In the genomic region with DNA sequence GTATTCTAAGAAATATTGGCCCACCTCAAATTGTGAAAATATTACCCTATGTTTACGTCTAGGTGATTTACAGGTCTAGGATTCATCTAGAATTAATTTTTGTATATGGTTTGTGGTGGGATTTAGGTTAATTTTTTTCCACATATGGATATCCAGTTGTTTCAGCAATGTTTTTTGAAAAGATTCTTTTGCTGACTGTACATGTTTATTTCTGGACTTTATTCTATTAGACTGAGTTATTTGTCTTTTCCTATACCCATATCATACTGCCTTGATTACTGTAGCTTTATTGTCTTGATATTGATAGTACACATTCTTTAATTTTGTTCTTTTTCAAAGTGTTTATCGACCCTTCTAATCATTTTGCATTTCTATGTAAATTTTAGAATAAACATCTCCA, we compare ENCODE assay signal across 41 cellular contexts.
"Had no signal": no experiment of that assay in that cellular context is flagged by ENCODE, and none has a peak within 500 bp of the region (broad histone marks: within the 10 kb centered on the region; RNA-seq: fewer than 3 reads in every experiment).

No MANE protein-coding gene starts in this region.

- H3K4me1 ChIP-seq: adrenal gland, ascending aorta, body of pancreas, breast epithelium had no signal

- FAIRE-seq: astrocyte, bronchial epithelial cell had no signal

- H3K27ac Mint-ChIP-seq: activated naive CD4-positive, alpha-beta T cell treated with anti-CD3 and anti-CD28 coated beads for 36 hours; activated naive CD4-positive, alpha-beta T cell treated with anti-CD3 and anti-CD28 coated beads, Interleukin-2, amount 10 ng/mL, durations not matched to agents 7 days and 5 days; activated naive CD4-positive, alpha-beta T cell treated with anti-CD3 and anti-CD28 coated beads, Interleukin-2, amount 50 U/mL, for 24 hours; activated naive CD4-positive, alpha-beta T cell treated with anti-CD3 and anti-CD28 coated beads, Interleukin-2, amount 50 U/mL, for 72 hours; activated naive CD8-positive, alpha-beta T cell; activated naive CD8-positive, alpha-beta T cell treated with anti-CD3 and anti-CD28 coated beads for 36 hours; activated naive CD8-positive, alpha-beta T cell treated with anti-CD3 and anti-CD28 coated beads, Interleukin-2, amount 10 ng/mL, durations not matched to agents 7 days and 5 days; activated naive CD8-positive, alpha-beta T cell treated with anti-CD3 and anti-CD28 coated beads, Interleukin-2, amount 50 U/mL, for 24 hours; activated T-cell treated with anti-CD3 and anti-CD28 coated beads, Interleukin-2, amount 50 U/mL, for 24 hours; activated T-cell treated with anti-CD3 and anti-CD28 coated beads, Interleukin-2, amount 50 U/mL, for 72 hours; activated T-helper 1 cell treated with anti-CD3 and anti-CD28 coated beads, Interleukin-12 subunit alpha, Interleukin-12 subunit beta, Interleukin-2, Interleukin-4 antibody, amounts not matched to agents 30 ng/mL and 10 ng/mL and 1 ng/mL, durations not matched to agents 14 hours and 24 hours and 36 hours; activated T-helper 17 cell treated with anti-CD3 and anti-CD28 coated beads, Interleukin-2, amount 50 U/mL, for 72 hours; activated T-helper 2 cell treated with anti-CD3 and anti-CD28 coated beads, Interferon-gamma antibody, Interleukin-2, Interleukin-4, amounts not matched to agents 10 μg/mL and 5 μg/mL and 100 μg/mL, durations not matched to agents 14 hours and 24 hours and 36 hours; brain had no signal

- H3K4me1 Mint-ChIP-seq: activated naive CD4-positive, alpha-beta T cell treated with anti-CD3 and anti-CD28 coated beads, Interleukin-2, amount 10 ng/mL, durations not matched to agents 7 days and 5 days; activated naive CD4-positive, alpha-beta T cell treated with anti-CD3 and anti-CD28 coated beads, Interleukin-2, amount 50 U/mL, for 24 hours; activated naive CD8-positive, alpha-beta T cell treated with anti-CD3 and anti-CD28 coated beads for 36 hours; activated naive CD8-positive, alpha-beta T cell treated with anti-CD3 and anti-CD28 coated beads, Interleukin-2, amount 10 ng/mL, durations not matched to agents 7 days and 5 days; activated naive CD8-positive, alpha-beta T cell treated with anti-CD3 and anti-CD28 coated beads, Interleukin-2, amount 50 U/mL, for 24 hours; activated T-helper 17 cell treated with anti-CD3 and anti-CD28 coated beads, Interleukin-2, amount 50 U/mL, for 72 hours; central memory CD8-positive, alpha-beta T cell had no signal

- DNase-seq: activated effector memory CD4-positive, alpha-beta T cell treated with anti-CD3 and anti-CD28 coated beads, Interleukin-2, amount 50 U/mL, for 16 hours; activated effector memory CD4-positive, alpha-beta T cell treated with Interleukin-2 at 50 U/mL for 16 hours; activated gamma-delta T cell; activated gamma-delta T cell treated with Interleukin-2 at 50 U/mL for 16 hours; activated naive CD4-positive, alpha-beta T cell; activated naive CD4-positive, alpha-beta T cell treated with anti-CD3 and anti-CD28 coated beads for 36 hours; activated naive CD4-positive, alpha-beta T cell treated with anti-CD3 and anti-CD28 coated beads, Interleukin-2, amount 10 ng/mL, durations not matched to agents 7 days and 5 days; activated naive CD4-positive, alpha-beta T cell treated with anti-CD3 and anti-CD28 coated beads, Interleukin-2, amount 50 U/mL, for 16 hours; activated naive CD4-positive, alpha-beta T cell treated with Interleukin-2 at 50 U/mL for 16 hours; activated naive CD8-positive, alpha-beta T cell treated with anti-CD3 and anti-CD28 coated beads for 36 hours; activated naive CD8-positive, alpha-beta T cell treated with anti-CD3 and anti-CD28 coated beads, Interleukin-2, amount 10 ng/mL, durations not matched to agents 7 days and 5 days; activated naive CD8-positive, alpha-beta T cell treated with anti-CD3 and anti-CD28 coated beads, Interleukin-2, amount 50 U/mL, for 24 hours; activated T-cell treated with anti-CD3 and anti-CD28 coated beads for 4 hours; activated T-cell treated with anti-CD3 and anti-CD28 coated beads, Interleukin-2, amount 50 U/mL, for 1 hour; activated T-cell treated with anti-CD3 and anti-CD28 coated beads, Interleukin-2, amount 50 U/mL, for 24 hours; activated T-cell treated with anti-CD3 and anti-CD28 coated beads, Interleukin-2, amount 50 U/mL, for 4 hours; activated T-cell treated with anti-CD3 and anti-CD28 coated beads, Interleukin-2, amount 50 U/mL, for 48 hours; activated T-cell treated with anti-CD3 and anti-CD28 coated beads, Interleukin-2, amount 50 U/mL, for 72 hours; adrenal gland; amniotic stem cell; amygdala; anterior cingulate cortex; aorta; body of pancreas; brain microvascular endothelial cell; caudate nucleus; central memory CD4-positive, alpha-beta T cell; cerebellar nuclear complex had no signal

- H3K36me3 Mint-ChIP-seq: activated naive CD4-positive, alpha-beta T cell treated with anti-CD3 and anti-CD28 coated beads, Interleukin-2, amount 10 ng/mL, durations not matched to agents 7 days and 5 days; activated naive CD4-positive, alpha-beta T cell treated with anti-CD3 and anti-CD28 coated beads, Interleukin-2, amount 50 U/mL, for 24 hours; activated naive CD4-positive, alpha-beta T cell treated with anti-CD3 and anti-CD28 coated beads, Interleukin-2, amount 50 U/mL, for 72 hours; activated naive CD8-positive, alpha-beta T cell treated with anti-CD3 and anti-CD28 coated beads, Interleukin-2, amount 10 ng/mL, durations not matched to agents 7 days and 5 days had no signal

- H3K27me3 ChIP-seq: adrenal gland, ascending aorta, body of pancreas, brain microvascular endothelial cell, breast epithelium, cardiac muscle cell had no signal

- H3K36me3 ChIP-seq: adrenal gland, ascending aorta, brain microvascular endothelial cell, breast epithelium, cardiac muscle cell had no signal

- H3K27ac ChIP-seq: adrenal gland, ascending aorta, body of pancreas, brain microvascular endothelial cell, breast epithelium, cardiac muscle cell had no signal

- H3K4me3 ChIP-seq: adrenal gland, ascending aorta, body of pancreas, breast epithelium, cardiac muscle cell had no signal

- H3K9me3 ChIP-seq: adrenal gland, ascending aorta, body of pancreas, breast epithelium had no signal

- ATAC-seq: activated naive CD4-positive, alpha-beta T cell treated with anti-CD3 and anti-CD28 coated beads, Interleukin-2, amount 50 U/mL, for 72 hours; activated naive CD8-positive, alpha-beta T cell treated with anti-CD3 and anti-CD28 coated beads, Interleukin-2, amount 50 U/mL, for 24 hours; activated T-cell treated with anti-CD3 and anti-CD28 coated beads, Interleukin-2, amount 50 U/mL, for 4 hours; activated T-cell treated with anti-CD3 and anti-CD28 coated beads, Interleukin-2, amount 50 U/mL, for 72 hours; activated T-helper 17 cell treated with anti-CD3 and anti-CD28 coated beads, Interleukin-2, amount 50 U/mL, for 72 hours; body of pancreas had no signal

- H3K27me3 Mint-ChIP-seq: activated naive CD4-positive, alpha-beta T cell treated with anti-CD3 and anti-CD28 coated beads, Interleukin-2, amount 10 ng/mL, durations not matched to agents 7 days and 5 days; activated naive CD4-positive, alpha-beta T cell treated with anti-CD3 and anti-CD28 coated beads, Interleukin-2, amount 50 U/mL, for 24 hours; activated naive CD8-positive, alpha-beta T cell treated with anti-CD3 and anti-CD28 coated beads for 36 hours; activated naive CD8-positive, alpha-beta T cell treated with anti-CD3 and anti-CD28 coated beads, Interleukin-2, amount 10 ng/mL, durations not matched to agents 7 days and 5 days; activated T-cell treated with anti-CD3 and anti-CD28 coated beads, Interleukin-2, amount 50 U/mL, for 24 hours; central memory CD8-positive, alpha-beta T cell had no signal

- H3K9me3 Mint-ChIP-seq: activated naive CD4-positive, alpha-beta T cell treated with anti-CD3 and anti-CD28 coated beads for 36 hours; activated naive CD4-positive, alpha-beta T cell treated with anti-CD3 and anti-CD28 coated beads, Interleukin-2, amount 10 ng/mL, durations not matched to agents 7 days and 5 days; activated naive CD4-positive, alpha-beta T cell treated with anti-CD3 and anti-CD28 coated beads, Interleukin-2, amount 50 U/mL, for 24 hours; activated naive CD4-positive, alpha-beta T cell treated with anti-CD3 and anti-CD28 coated beads, Interleukin-2, amount 50 U/mL, for 72 hours; activated naive CD8-positive, alpha-beta T cell treated with anti-CD3 and anti-CD28 coated beads, Interleukin-2, amount 10 ng/mL, durations not matched to agents 7 days and 5 days; activated naive CD8-positive, alpha-beta T cell treated with anti-CD3 and anti-CD28 coated beads, Interleukin-2, amount 50 U/mL, for 24 hours; activated T-cell treated with anti-CD3 and anti-CD28 coated beads, Interleukin-2, amount 50 U/mL, for 24 hours; activated T-cell treated with anti-CD3 and anti-CD28 coated beads, Interleukin-2, amount 50 U/mL, for 4 hours; activated T-helper 17 cell treated with anti-CD3 and anti-CD28 coated beads, Interleukin-2, amount 50 U/mL, for 72 hours; activated T-helper 2 cell treated with anti-CD3 and anti-CD28 coated beads, Interferon-gamma antibody, Interleukin-2, Interleukin-4, amounts not matched to agents 10 μg/mL and 5 μg/mL and 100 μg/mL, durations not matched to agents 14 hours and 24 hours and 36 hours; central memory CD8-positive, alpha-beta T cell had no signal

- H3K4me3 Mint-ChIP-seq: activated naive CD4-positive, alpha-beta T cell treated with anti-CD3 and anti-CD28 coated beads for 36 hours; activated naive CD4-positive, alpha-beta T cell treated with anti-CD3 and anti-CD28 coated beads, Interleukin-2, amount 10 ng/mL, durations not matched to agents 7 days and 5 days; activated naive CD4-positive, alpha-beta T cell treated with anti-CD3 and anti-CD28 coated beads, Interleukin-2, amount 50 U/mL, for 24 hours; activated naive CD8-positive, alpha-beta T cell; activated naive CD8-positive, alpha-beta T cell treated with anti-CD3 and anti-CD28 coated beads for 36 hours; activated naive CD8-positive, alpha-beta T cell treated with anti-CD3 and anti-CD28 coated beads, Interleukin-2, amount 10 ng/mL, durations not matched to agents 7 days and 5 days; activated naive CD8-positive, alpha-beta T cell treated with anti-CD3 and anti-CD28 coated beads, Interleukin-2, amount 50 U/mL, for 24 hours; activated T-cell treated with anti-CD3 and anti-CD28 coated beads, Interleukin-2, amount 50 U/mL, for 24 hours; activated T-cell treated with anti-CD3 and anti-CD28 coated beads, Interleukin-2, amount 50 U/mL, for 4 hours; activated T-cell treated with anti-CD3 and anti-CD28 coated beads, Interleukin-2, amount 50 U/mL, for 72 hours; activated T-helper 1 cell treated with anti-CD3 and anti-CD28 coated beads, Interleukin-12 subunit alpha, Interleukin-12 subunit beta, Interleukin-2, Interleukin-4 antibody, amounts not matched to agents 30 ng/mL and 10 ng/mL and 1 ng/mL, durations not matched to agents 14 hours and 24 hours and 36 hours; activated T-helper 17 cell treated with anti-CD3 and anti-CD28 coated beads, Interleukin-2, amount 50 U/mL, for 72 hours; brain; central memory CD8-positive, alpha-beta T cell had no signal
